ENCODE assay signal across 21 cellular contexts in genomic region chr2:241177526-241177925, GRCh38. TPM values are rescaled to one million over a fixed set of nuclear protein-coding genes. Genes with fewer than 3 reads are reported as not detected.
DNase-seq lines count a peak whose midpoint lies in the region; TF ChIP-seq lines count a peak whose summit lies in the region.
"Had no signal": no experiment of that assay in that cellular context is flagged by ENCODE, and none has a peak within 500 bp of the region (broad histone marks: within the 10 kb centered on the region; RNA-seq: fewer than 3 reads in every experiment).

No MANE protein-coding gene starts in this region.

- no peak overlapping the region for H2AFZ ChIP-seq in mesenchymal stem cell (ENCODE audit: low read depth, low read length)

- H3K27me3 ChIP-seq in mesenchymal stem cell (ENCODE audit: control insufficient read depth in 1 of 2, insufficient read depth in 1 of 2, low read length in 2 of 2) = no peaks in the 10 kb centered on the region
- H3K27me3 ChIP-seq: BE2C; BLaER1 treated with 17β-estradiol and CSF1 and Interleukin-3, amounts not matched to agents 10 nM and 100 nM had no signal

- peak overlapping the region; percentile 25 for H4K91ac ChIP-seq in mesenchymal stem cell (ENCODE audit: low read length)

- TF ChIP-seq CTCF in chondrocyte (IDR thresholded peaks at IDR 0.05) = no peak

- H2BK12ac ChIP-seq in mesenchymal stem cell (ENCODE audit: low read length in 2 of 2) = no peak overlapping the region

- H3K27ac ChIP-seq in mesenchymal stem cell (ENCODE audit: low read length, poor library complexity, severe bottlenecking) = no peak overlapping the region
- H3K27ac ChIP-seq: 22Rv1; BLaER1 treated with 17β-estradiol and CSF1 and Interleukin-3, amounts not matched to agents 10 nM and 100 nM had no signal

- H4K8ac ChIP-seq in mesenchymal stem cell (ENCODE audit: low read length) = no peak overlapping the region

- H2AK5ac ChIP-seq in mesenchymal stem cell (ENCODE audit: low read length, severe bottlenecking) = no peak overlapping the region

- no peak overlapping the region for H2BK15ac ChIP-seq in mesenchymal stem cell (ENCODE audit: low read depth, poor library complexity, severe bottlenecking)

- no peak overlapping the region for H3K4me2 ChIP-seq in mesenchymal stem cell (ENCODE audit: low read length, poor library complexity, severe bottlenecking)
- H3K4me2 ChIP-seq: BLaER1 treated with 17β-estradiol and CSF1 and Interleukin-3, amounts not matched to agents 10 nM and 100 nM had no signal

- DNase-seq in T-helper 2 cell treated with Interferon-gamma antibody and Interleukin-4, amounts not matched to agents 5 μg/mL and 100 μg/mL, for 36 hours (ENCODE audit: low spot score) = no peak
- DNase-seq in T-helper 2 cell = no peak
- DNase-seq in chondrocyte (ENCODE audit: low spot score) = peak; percentile 56
- no peak for DNase-seq in mesenchymal stem cell
- peak; percentile 41 for DNase-seq in posterior vena cava (ENCODE audit: low spot score)
- DNase-seq in UCSD-AML1 (lab: John Stamatoyannopoulos, UW; ENCODE audit: unreplicated experiment) = no peak
- DNase-seq in AG20443 (ENCODE audit: low spot score) = no peak
- DNase-seq: AML-193; BE2C; CD4-positive, alpha-beta T cell; CD8-positive, alpha-beta memory T cell; DMS 273 treated with DMSO at 0.1 percent for 48 hours; DMS79; EL; GDM1; GOT3; HFFc6 had no signal

- no peak overlapping the region for H3K9ac ChIP-seq in mesenchymal stem cell (ENCODE audit: low read length)
- H3K9ac ChIP-seq: BLaER1 treated with 17β-estradiol and CSF1 and Interleukin-3, amounts not matched to agents 10 nM and 100 nM had no signal

- peaks cover 6% of the 10 kb centered on the region for H3K4me1 Mint-ChIP-seq in T-helper 2 cell treated with Interferon-gamma antibody and Interleukin-4, amounts not matched to agents 5 μg/mL and 100 μg/mL, for 36 hours (ENCODE audit: low read depth)
- H3K4me1 Mint-ChIP-seq in chondrocyte (ENCODE audit: low read depth) = no peaks in the 10 kb centered on the region
- H3K4me1 Mint-ChIP-seq: CD14-positive monocyte had no signal

- no peaks in the 10 kb centered on the region for H3K9me3 ChIP-seq in mesenchymal stem cell (ENCODE audit: control insufficient read depth, low read length)
- H3K9me3 ChIP-seq: BE2C, HAP-1 had no signal

- no peaks in the 10 kb centered on the region for H3K4me1 ChIP-seq in mesenchymal stem cell (ENCODE audit: control insufficient read depth, insufficient read depth, low read depth, low read length)
- H3K4me1 ChIP-seq: BE2C; BLaER1 treated with 17β-estradiol and CSF1 and Interleukin-3, amounts not matched to agents 10 nM and 100 nM; HAP-1 had no signal

- H3K4me3 Mint-ChIP-seq in T-helper 2 cell treated with Interferon-gamma antibody and Interleukin-4, amounts not matched to agents 5 μg/mL and 100 μg/mL, for 36 hours = no peak overlapping the region
- no peak overlapping the region for H3K4me3 Mint-ChIP-seq in chondrocyte (ENCODE audit: unreplicated experiment)
- H3K4me3 Mint-ChIP-seq: CD14-positive monocyte; CD4-positive, alpha-beta T cell; CD8-positive, alpha-beta memory T cell; HFFc6 had no signal

- H3K23ac ChIP-seq in mesenchymal stem cell (ENCODE audit: low read length in 2 of 2) = no peak overlapping the region

- WGBS in mesenchymal stem cell = 96% methylated on average over 6 of the region's 6 CpGs

- peaks cover 34% of the 10 kb centered on the region for H3K36me3 Mint-ChIP-seq in T-helper 2 cell treated with Interferon-gamma antibody and Interleukin-4, amounts not matched to agents 5 μg/mL and 100 μg/mL, for 36 hours (ENCODE audit: low read depth)
- peaks cover 17% of the 10 kb centered on the region for H3K36me3 Mint-ChIP-seq in chondrocyte (ENCODE audit: low read depth)

- H3K4ac ChIP-seq in mesenchymal stem cell (ENCODE audit: low read depth in 1 of 2, low read length in 2 of 2) = no peak overlapping the region

- intact Hi-C loops in posterior vena cava (cut with DNase I) = no loop called here

- no peaks in the 10 kb centered on the region for H3K27me3 Mint-ChIP-seq in T-helper 2 cell treated with Interferon-gamma antibody and Interleukin-4, amounts not matched to agents 5 μg/mL and 100 μg/mL, for 36 hours (ENCODE audit: low read depth)
- H3K27me3 Mint-ChIP-seq in chondrocyte (ENCODE audit: low read depth) = no peaks in the 10 kb centered on the region
- H3K27me3 Mint-ChIP-seq: CD4-positive, alpha-beta T cell; CD8-positive, alpha-beta memory T cell had no signal

- no peak overlapping the region for H3K14ac ChIP-seq in mesenchymal stem cell (ENCODE audit: low read length in 2 of 2)

- H3K18ac ChIP-seq in mesenchymal stem cell (ENCODE audit: low read depth in 1 of 2, low read length in 2 of 2) = no peak overlapping the region

- H3K4me3 ChIP-seq in mesenchymal stem cell (ENCODE audit: insufficient read depth in 1 of 2, low read depth in 1 of 2, low read length in 2 of 2) = no peak overlapping the region
- H3K4me3 ChIP-seq: BLaER1 treated with 17β-estradiol and CSF1 and Interleukin-3, amounts not matched to agents 10 nM and 100 nM; HAP-1 had no signal

- peaks cover 44 to 71% of the 10 kb centered on the region in 2 experiments for H3K36me3 ChIP-seq in mesenchymal stem cell (ENCODE audit: control insufficient read depth in 1 of 2, insufficient read depth in 2 of 2, low read depth in 1 of 2, low read length in 2 of 2)

- no peak overlapping the region for H2BK5ac ChIP-seq in mesenchymal stem cell (ENCODE audit: low read depth, low read length, poor library complexity, severe bottlenecking)

- no peaks in the 10 kb centered on the region for H3K9me3 Mint-ChIP-seq in T-helper 2 cell treated with Interferon-gamma antibody and Interleukin-4, amounts not matched to agents 5 μg/mL and 100 μg/mL, for 36 hours
- H3K9me3 Mint-ChIP-seq in chondrocyte (ENCODE audit: low read depth) = no peaks in the 10 kb centered on the region
- H3K9me3 Mint-ChIP-seq: CD4-positive, alpha-beta T cell; HFFc6 had no signal

- no peak overlapping the region for H2BK120ac ChIP-seq in mesenchymal stem cell (ENCODE audit: low read depth, low read length)

- peak overlapping the region; percentile 31 for H3K27ac Mint-ChIP-seq in T-helper 2 cell treated with Interferon-gamma antibody and Interleukin-4, amounts not matched to agents 5 μg/mL and 100 μg/mL, for 36 hours
- no peak overlapping the region for H3K27ac Mint-ChIP-seq in chondrocyte (ENCODE audit: unreplicated experiment)
- H3K27ac Mint-ChIP-seq: CD4-positive, alpha-beta T cell; CD8-positive, alpha-beta memory T cell; HFFc6 had no signal

- peaks cover 4% of the 10 kb centered on the region for H3K79me1 ChIP-seq in mesenchymal stem cell (replicated peaks; ENCODE audit: low read length, poor library complexity, severe bottlenecking)

RNA-seq across cellular contexts. Expression of gene ANO7, which starts 11.0 kb away (rescaled TPM):
- 0.48 to 2.2 TPM (median 1.5 TPM) in 3 replicates for total RNA-seq in chondrocyte
- polyA plus RNA-seq in mesenchymal stem cell (2013, experiment 1 of 2) = 1.5 TPM
- polyA plus RNA-seq in mesenchymal stem cell (2013, experiment 2 of 2) = 1.4 TPM
- under 1 TPM; 0.32 to 0.95 TPM for total RNA-seq in posterior vena cava
- polyA plus RNA-seq: CD14-positive monocyte; CD8-positive, alpha-beta memory T cell had no signal

RNA-seq across cellular contexts. Expression of gene PPP1R7, which starts 27.3 kb away (rescaled TPM):
- total RNA-seq in chondrocyte (43.1 to 54.2 TPM (median 44.3 TPM) in 3 replicates), posterior vena cava (10 to 100 TPM; 49.3 to 53.0 TPM)
- 88.4 TPM for polyA plus RNA-seq in mesenchymal stem cell (2013, experiment 1 of 2)
- 85.6 TPM for polyA plus RNA-seq in mesenchymal stem cell (2013, experiment 2 of 2)

RNA-seq across cellular contexts. Expression of gene PASK, which starts 28.3 kb away (rescaled TPM):
- total RNA-seq in chondrocyte = 4.4 to 13.8 TPM (median 4.5 TPM) in 3 replicates
- 1.9 TPM for polyA plus RNA-seq in mesenchymal stem cell (2013, experiment 1 of 2)
- 1.7 TPM for polyA plus RNA-seq in mesenchymal stem cell (2013, experiment 2 of 2)
- total RNA-seq in posterior vena cava = 1 to 10 TPM; 2.3 to 4.4 TPM

Comparison
In these comparisons a context has a peak if more than half of its experiments do, and no peak if none do; other contexts are left out.
1. DNase-seq: peak in chondrocyte (single experiment) and posterior vena cava (single experiment); none in T-helper 2 cell treated with Interferon-gamma antibody and Interleukin-4, amounts not matched to agents 5 μg/mL and 100 μg/mL, for 36 hours (single experiment), T-helper 2 cell (0 of 5), mesenchymal stem cell (single experiment), UCSD-AML1 (single experiment) and AG20443 (single experiment).